ENCODE assay signal across 8 cellular contexts in genomic region chr14:105489607-105490317, GRCh38. TPM values are rescaled to one million over a fixed set of nuclear protein-coding genes. Genes with fewer than 3 reads are reported as not detected.
DNase-seq lines count a peak whose midpoint lies in the region; ATAC-seq and TF ChIP-seq lines count a peak whose summit lies in the region.

No MANE protein-coding gene starts in this region.

- H3K36me3 ChIP-seq in BE2C: 0 out of 2 replicates have a peak, but pooled peaks cover 3% of the 10 kb centered on the region
- H3K36me3 ChIP-seq in colonic mucosa: no peaks in the 10 kb centered on the region
- H3K36me3 ChIP-seq in left lung: peaks cover 0 to 6% of the 10 kb centered on the region in 2 donors

- H3K27ac ChIP-seq in colonic mucosa (peak overlapping the region; percentile 96), left lung (peak overlapping the region; percentile 95 to 97)

- peak overlapping the region; percentile 65 for H3K4me3 ChIP-seq in BE2C (ENCODE audit: low read depth, low read length)
- H3K4me3 ChIP-seq in colonic mucosa: peak overlapping the region; percentile 64
- H3K4me3 ChIP-seq in left lung: peak overlapping the region; percentile 60 to 81

- H3K9me3 ChIP-seq in BE2C: no peaks in the 10 kb centered on the region
- no peaks in the 10 kb centered on the region for H3K9me3 ChIP-seq in colonic mucosa
- H3K9me3 ChIP-seq in left lung: no peaks in the 10 kb centered on the region

- H3K4me1 ChIP-seq in BE2C (peaks cover 27% of the 10 kb centered on the region), colonic mucosa (peaks cover 20% of the 10 kb centered on the region), left lung (peaks cover 25 to 68% of the 10 kb centered on the region in 2 donors)

- H3K27me3 ChIP-seq in BE2C (no peaks in the 10 kb centered on the region), colonic mucosa (peaks cover 12% of the 10 kb centered on the region), left lung (peaks cover 0 to 38% of the 10 kb centered on the region in 2 donors)

- intact Hi-C loops in activated CD4-positive, alpha-beta T cell treated with anti-CD3 and anti-CD28 coated beads, Interleukin-2, amount 10 ng/mL, durations not matched to agents 24 days and 14 days (cut with micrococcal nuclease): loop anchor here (1.0 to 5.0 kb wide), 10 partner anchors 7 to 1775 kb away; partner anchors contain the start of genes BRF1, CRIP2, GPR132 and MTA1
- intact Hi-C loops in colonic mucosa (cut with DNase I): loop anchor here (5.0 kb wide), 2 partner anchors 38 to 117 kb away; partner anchors contain the start of gene TMEM121
- intact Hi-C loops in left lung (cut with DNase I): loop anchor here in 1 of 2 donors (5.0 kb wide), 1 partner anchor 117 kb away; no protein-coding TSS in a partner anchor

- H3K27me3 Mint-ChIP-seq in activated CD4-positive, alpha-beta T cell treated with anti-CD3 and anti-CD28 coated beads, Interleukin-2, amount 10 ng/mL, durations not matched to agents 24 days and 14 days: peaks cover 2% of the 10 kb centered on the region

- H3K9ac ChIP-seq in colonic mucosa (ENCODE audit: low read depth in 2 of 2, low read length in 2 of 2): peak overlapping the region; percentile 85 to 96

- H3K4me1 Mint-ChIP-seq in activated CD4-positive, alpha-beta T cell treated with anti-CD3 and anti-CD28 coated beads, Interleukin-2, amount 10 ng/mL, durations not matched to agents 24 days and 14 days: peaks cover 21% of the 10 kb centered on the region

- no peaks in the 10 kb centered on the region for H3K9me3 Mint-ChIP-seq in activated CD4-positive, alpha-beta T cell treated with anti-CD3 and anti-CD28 coated beads, Interleukin-2, amount 10 ng/mL, durations not matched to agents 24 days and 14 days

- DNase-seq in BE2C: peak; percentile 88
- DNase-seq in NCI-H526 treated with DMSO at 0.1 percent for 48 hours (lab: John Stamatoyannopoulos, UW): peak; percentile 64
- peak; percentile 95 for DNase-seq in activated CD4-positive, alpha-beta T cell treated with anti-CD3 and anti-CD28 coated beads, Interleukin-2, amount 10 ng/mL, durations not matched to agents 24 days and 14 days
- DNase-seq in colonic mucosa: peak; percentile 94
- peak; percentile 89 to 91 for DNase-seq in left lung
- DNase-seq in stimulated activated CD4-positive, alpha-beta T cell treated with anti-CD3 and anti-CD28 coated beads, Interleukin-2, amount 100 ng/mL, for 4 hours (ENCODE audit: low read depth): peak; percentile 74

- ATAC-seq in HG02798 (IDR thresholded peaks at IDR 0.05; ENCODE audit: poor library complexity, unreplicated experiment) (peak; percentile 4), left lung (peak; percentile 32), HG03175 (IDR thresholded peaks at IDR 0.05; ENCODE audit: unreplicated experiment) (no peak)

- peak overlapping the region; percentile 89 for H3K27ac Mint-ChIP-seq in activated CD4-positive, alpha-beta T cell treated with anti-CD3 and anti-CD28 coated beads, Interleukin-2, amount 10 ng/mL, durations not matched to agents 24 days and 14 days

- peaks cover 3% of the 10 kb centered on the region for H3K36me3 Mint-ChIP-seq in activated CD4-positive, alpha-beta T cell treated with anti-CD3 and anti-CD28 coated beads, Interleukin-2, amount 10 ng/mL, durations not matched to agents 24 days and 14 days (ENCODE audit: low read depth)

- peak overlapping the region; percentile 89 for H3K4me3 Mint-ChIP-seq in activated CD4-positive, alpha-beta T cell treated with anti-CD3 and anti-CD28 coated beads, Interleukin-2, amount 10 ng/mL, durations not matched to agents 24 days and 14 days

- TF ChIP-seq CTCF in BE2C (IDR thresholded peaks at IDR 0.05; ENCODE audit: low read depth, low read length) (peak; percentile 74), colonic mucosa (IDR thresholded peaks at IDR 0.05) (peak; percentile 37), left lung (IDR thresholded peaks at IDR 0.05) (peak; percentile 42 to 53)

RNA-seq across cellular contexts. Expression of gene TEDC1, which starts 1.3 kb away (rescaled TPM):
- polyA plus RNA-seq in BE2C (2012; ENCODE audit: insufficient read depth, insufficient read length, low read depth): 40.9 TPM
- total RNA-seq in activated CD4-positive, alpha-beta T cell treated with anti-CD3 and anti-CD28 coated beads, Interleukin-2, amount 10 ng/mL, durations not matched to agents 24 days and 14 days: 41.4 and 43.3 TPM in 2 replicates
- total RNA-seq in colonic mucosa (10 to 100 TPM; 15.0 to 55.7 TPM), left lung (10 to 100 TPM; 12.8 to 16.8 TPM)

RNA-seq across cellular contexts. Expression of gene CRIP1, which starts 3.1 kb away (rescaled TPM):
- 451 TPM for polyA plus RNA-seq in BE2C (2012; ENCODE audit: insufficient read depth, insufficient read length, low read depth)
- total RNA-seq in activated CD4-positive, alpha-beta T cell treated with anti-CD3 and anti-CD28 coated beads, Interleukin-2, amount 10 ng/mL, durations not matched to agents 24 days and 14 days: 99.3 and 110 TPM in 2 replicates
- total RNA-seq in colonic mucosa (100 to 1,000 TPM in 1 of 2 donors, 10 to 100 TPM in 1; 97.1 to 220 TPM), left lung (100 to 1,000 TPM; 171 to 281 TPM)

RNA-seq across cellular contexts. Expression of gene CRIP2, which starts 15.1 kb away (rescaled TPM):
- 2,068 TPM for polyA plus RNA-seq in BE2C (2012; ENCODE audit: insufficient read depth, insufficient read length, low read depth)
- total RNA-seq in activated CD4-positive, alpha-beta T cell treated with anti-CD3 and anti-CD28 coated beads, Interleukin-2, amount 10 ng/mL, durations not matched to agents 24 days and 14 days: 0.37 and 0.43 TPM in 2 replicates
- total RNA-seq in colonic mucosa: 10 to 100 TPM; 11.3 to 20.3 TPM
- total RNA-seq in left lung: 100 to 1,000 TPM; 172 to 224 TPM

RNA-seq across cellular contexts. Expression of gene TMEM121, which starts 36.6 kb away (rescaled TPM):
- polyA plus RNA-seq in BE2C (2012; ENCODE audit: insufficient read depth, insufficient read length, low read depth): 11.3 TPM
- 9.1 and 10.3 TPM in 2 replicates for total RNA-seq in activated CD4-positive, alpha-beta T cell treated with anti-CD3 and anti-CD28 coated beads, Interleukin-2, amount 10 ng/mL, durations not matched to agents 24 days and 14 days
- total RNA-seq in colonic mucosa (under 1 TPM; 0.82 TPM), left lung (1 to 10 TPM; 2.4 to 3.0 TPM)
